Comparison of ENCODE assay signal across 2 cellular contexts in the genomic region with DNA sequence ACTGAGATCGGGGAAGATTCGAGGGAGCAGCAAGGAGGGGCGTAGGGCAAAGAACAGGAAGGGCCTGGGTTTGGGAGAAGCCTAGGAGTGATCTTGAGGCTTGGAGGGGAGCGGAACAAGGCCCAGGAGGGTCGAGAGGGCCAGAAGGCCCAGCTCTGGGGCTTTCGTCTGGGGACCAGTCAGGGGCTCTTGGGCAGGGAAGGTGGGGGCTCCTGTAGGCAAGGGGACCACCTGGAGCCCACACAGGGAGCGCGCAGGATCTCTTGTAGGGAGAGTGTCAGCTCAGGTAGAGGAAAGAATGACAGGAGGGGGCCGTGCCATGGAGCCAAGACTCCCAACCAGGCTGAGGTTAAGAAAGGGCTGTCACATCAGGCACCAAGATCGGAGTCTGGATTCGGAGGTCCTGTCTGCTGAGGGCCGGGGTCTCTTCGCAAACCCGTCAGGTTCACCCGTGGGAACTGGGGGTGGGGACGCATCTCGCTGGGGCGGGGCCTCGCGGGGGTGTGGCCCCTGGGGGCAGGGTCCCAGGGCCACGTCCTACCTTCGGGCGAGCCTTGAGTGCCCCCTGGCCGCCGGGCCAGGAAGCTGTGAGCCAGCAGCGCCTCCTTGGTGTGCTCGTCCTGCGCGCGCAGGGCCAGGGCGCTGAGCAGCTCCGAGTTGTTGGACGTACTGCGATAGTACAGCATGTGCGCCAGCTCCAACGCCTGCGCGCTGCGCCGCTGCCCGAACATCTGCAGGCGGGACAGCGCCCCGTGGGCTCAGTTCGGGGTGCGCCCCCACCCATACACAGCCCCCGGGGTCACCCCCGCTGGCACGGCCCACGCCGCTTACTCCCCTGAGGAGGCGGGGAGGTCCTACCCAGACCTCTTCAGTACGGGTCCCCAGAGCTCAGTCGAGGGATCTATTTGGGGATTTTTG.
TF ChIP-seq lines count a peak whose summit lies in the region.

No MANE protein-coding gene starts in this region.

TF ChIP-seq in GM12891, 5 proteins besides CTCF, POLR2A, EP300 and RAD21:
- TF ChIP-seq SPI1 (IDR thresholded peaks at IDR 0.05; ENCODE audit: low read depth, low read length) (no peak), TAF1 (IDR thresholded peaks at IDR 0.05; ENCODE audit: low read depth, low read length) (no peak), POLR2AphosphoS5 (IDR thresholded peaks at IDR 0.05; ENCODE audit: low read depth, low read length) (no peak), PAX5 (IDR thresholded peaks at IDR 0.05; ENCODE audit: insufficient read depth, low read length, severe bottlenecking) (no peak), POU2F2 (IDR thresholded peaks at IDR 0.05; ENCODE audit: low read depth, low read length) (no peak)

TF ChIP-seq in GM12878, 131 proteins besides CTCF, POLR2A, EP300 and RAD21 (continues in another document):
- TF ChIP-seq BMI1 (IDR thresholded peaks at IDR 0.05; ENCODE audit: borderline replicate concordance), result no peak
- TF ChIP-seq TCF12 (IDR thresholded peaks at IDR 0.05; ENCODE audit: low read depth, low read length), result no peak
- TF ChIP-seq ZBED1 (IDR thresholded peaks at IDR 0.05; ENCODE audit: borderline replicate concordance), result no peak
- no peak; the same call in 1 of the 2 replicates for TF ChIP-seq POLR2AphosphoS5 (IDR thresholded peaks at IDR 0.05; ENCODE audit: low read length)
- TF ChIP-seq, protein P1, sequence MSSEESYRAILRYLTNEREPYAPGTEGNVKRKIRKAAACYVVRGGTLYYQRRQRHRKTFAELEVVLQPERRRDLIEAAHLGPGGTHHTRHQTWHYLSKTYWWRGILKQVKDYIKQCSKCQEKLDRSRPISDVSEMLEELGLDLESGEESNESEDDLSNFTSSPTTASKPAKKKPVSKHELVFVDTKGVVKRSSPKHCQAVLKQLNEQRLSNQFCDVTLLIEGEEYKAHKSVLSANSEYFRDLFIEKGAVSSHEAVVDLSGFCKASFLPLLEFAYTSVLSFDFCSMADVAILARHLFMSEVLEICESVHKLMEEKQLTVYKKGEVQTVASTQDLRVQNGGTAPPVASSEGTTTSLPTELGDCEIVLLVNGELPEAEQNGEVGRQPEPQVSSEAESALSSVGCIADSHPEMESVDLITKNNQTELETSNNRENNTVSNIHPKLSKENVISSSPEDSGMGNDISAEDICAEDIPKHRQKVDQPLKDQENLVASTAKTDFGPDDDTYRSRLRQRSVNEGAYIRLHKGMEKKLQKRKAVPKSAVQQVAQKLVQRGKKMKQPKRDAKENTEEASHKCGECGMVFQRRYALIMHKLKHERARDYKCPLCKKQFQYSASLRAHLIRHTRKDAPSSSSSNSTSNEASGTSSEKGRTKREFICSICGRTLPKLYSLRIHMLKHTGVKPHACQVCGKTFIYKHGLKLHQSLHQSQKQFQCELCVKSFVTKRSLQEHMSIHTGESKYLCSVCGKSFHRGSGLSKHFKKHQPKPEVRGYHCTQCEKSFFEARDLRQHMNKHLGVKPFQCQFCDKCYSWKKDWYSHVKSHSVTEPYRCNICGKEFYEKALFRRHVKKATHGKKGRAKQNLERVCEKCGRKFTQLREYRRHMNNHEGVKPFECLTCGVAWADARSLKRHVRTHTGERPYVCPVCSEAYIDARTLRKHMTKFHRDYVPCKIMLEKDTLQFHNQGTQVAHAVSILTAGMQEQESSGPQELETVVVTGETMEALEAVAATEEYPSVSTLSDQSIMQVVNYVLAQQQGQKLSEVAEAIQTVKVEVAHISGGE (CRISPR knock-in tag; IDR thresholded peaks at IDR 0.05), result no peak
- TF ChIP-seq RBBP5 (conservative IDR thresholded peaks at IDR 0.05), result no peak
- no peak; the same call in 1 of the 2 replicates for TF ChIP-seq NBN (IDR thresholded peaks at IDR 0.05)
- TF ChIP-seq, protein P2, sequence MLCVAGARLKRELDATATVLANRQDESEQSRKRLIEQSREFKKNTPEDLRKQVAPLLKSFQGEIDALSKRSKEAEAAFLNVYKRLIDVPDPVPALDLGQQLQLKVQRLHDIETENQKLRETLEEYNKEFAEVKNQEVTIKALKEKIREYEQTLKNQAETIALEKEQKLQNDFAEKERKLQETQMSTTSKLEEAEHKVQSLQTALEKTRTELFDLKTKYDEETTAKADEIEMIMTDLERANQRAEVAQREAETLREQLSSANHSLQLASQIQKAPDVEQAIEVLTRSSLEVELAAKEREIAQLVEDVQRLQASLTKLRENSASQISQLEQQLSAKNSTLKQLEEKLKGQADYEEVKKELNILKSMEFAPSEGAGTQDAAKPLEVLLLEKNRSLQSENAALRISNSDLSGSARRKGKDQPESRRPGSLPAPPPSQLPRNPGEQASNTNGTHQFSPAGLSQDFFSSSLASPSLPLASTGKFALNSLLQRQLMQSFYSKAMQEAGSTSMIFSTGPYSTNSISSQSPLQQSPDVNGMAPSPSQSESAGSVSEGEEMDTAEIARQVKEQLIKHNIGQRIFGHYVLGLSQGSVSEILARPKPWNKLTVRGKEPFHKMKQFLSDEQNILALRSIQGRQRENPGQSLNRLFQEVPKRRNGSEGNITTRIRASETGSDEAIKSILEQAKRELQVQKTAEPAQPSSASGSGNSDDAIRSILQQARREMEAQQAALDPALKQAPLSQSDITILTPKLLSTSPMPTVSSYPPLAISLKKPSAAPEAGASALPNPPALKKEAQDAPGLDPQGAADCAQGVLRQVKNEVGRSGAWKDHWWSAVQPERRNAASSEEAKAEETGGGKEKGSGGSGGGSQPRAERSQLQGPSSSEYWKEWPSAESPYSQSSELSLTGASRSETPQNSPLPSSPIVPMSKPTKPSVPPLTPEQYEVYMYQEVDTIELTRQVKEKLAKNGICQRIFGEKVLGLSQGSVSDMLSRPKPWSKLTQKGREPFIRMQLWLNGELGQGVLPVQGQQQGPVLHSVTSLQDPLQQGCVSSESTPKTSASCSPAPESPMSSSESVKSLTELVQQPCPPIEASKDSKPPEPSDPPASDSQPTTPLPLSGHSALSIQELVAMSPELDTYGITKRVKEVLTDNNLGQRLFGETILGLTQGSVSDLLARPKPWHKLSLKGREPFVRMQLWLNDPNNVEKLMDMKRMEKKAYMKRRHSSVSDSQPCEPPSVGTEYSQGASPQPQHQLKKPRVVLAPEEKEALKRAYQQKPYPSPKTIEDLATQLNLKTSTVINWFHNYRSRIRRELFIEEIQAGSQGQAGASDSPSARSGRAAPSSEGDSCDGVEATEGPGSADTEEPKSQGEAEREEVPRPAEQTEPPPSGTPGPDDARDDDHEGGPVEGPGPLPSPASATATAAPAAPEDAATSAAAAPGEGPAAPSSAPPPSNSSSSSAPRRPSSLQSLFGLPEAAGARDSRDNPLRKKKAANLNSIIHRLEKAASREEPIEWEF (IDR thresholded peaks at IDR 0.05; ENCODE audit: insufficient replicate concordance, low read depth, low read length), result no peak
- no peak for TF ChIP-seq CREM (IDR thresholded peaks at IDR 0.05; ENCODE audit: low read depth)
- no peak for TF ChIP-seq CREB1 (IDR thresholded peaks at IDR 0.05; ENCODE audit: low read depth)
- TF ChIP-seq, protein P3, sequence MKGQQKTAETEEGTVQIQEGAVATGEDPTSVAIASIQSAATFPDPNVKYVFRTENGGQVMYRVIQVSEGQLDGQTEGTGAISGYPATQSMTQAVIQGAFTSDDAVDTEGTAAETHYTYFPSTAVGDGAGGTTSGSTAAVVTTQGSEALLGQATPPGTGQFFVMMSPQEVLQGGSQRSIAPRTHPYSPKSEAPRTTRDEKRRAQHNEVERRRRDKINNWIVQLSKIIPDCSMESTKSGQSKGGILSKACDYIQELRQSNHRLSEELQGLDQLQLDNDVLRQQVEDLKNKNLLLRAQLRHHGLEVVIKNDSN (IDR thresholded peaks at IDR 0.05; ENCODE audit: borderline replicate concordance, extremely low read length, insufficient read depth, low read depth, low read length), result no peak
- 0 out of 2 replicates have a peak, but pooled peaks have one; percentile 25 for TF ChIP-seq PAX5 (IDR thresholded peaks at IDR 0.05; ENCODE audit: borderline replicate concordance, low read depth, low read length)
- TF ChIP-seq, protein P4, sequence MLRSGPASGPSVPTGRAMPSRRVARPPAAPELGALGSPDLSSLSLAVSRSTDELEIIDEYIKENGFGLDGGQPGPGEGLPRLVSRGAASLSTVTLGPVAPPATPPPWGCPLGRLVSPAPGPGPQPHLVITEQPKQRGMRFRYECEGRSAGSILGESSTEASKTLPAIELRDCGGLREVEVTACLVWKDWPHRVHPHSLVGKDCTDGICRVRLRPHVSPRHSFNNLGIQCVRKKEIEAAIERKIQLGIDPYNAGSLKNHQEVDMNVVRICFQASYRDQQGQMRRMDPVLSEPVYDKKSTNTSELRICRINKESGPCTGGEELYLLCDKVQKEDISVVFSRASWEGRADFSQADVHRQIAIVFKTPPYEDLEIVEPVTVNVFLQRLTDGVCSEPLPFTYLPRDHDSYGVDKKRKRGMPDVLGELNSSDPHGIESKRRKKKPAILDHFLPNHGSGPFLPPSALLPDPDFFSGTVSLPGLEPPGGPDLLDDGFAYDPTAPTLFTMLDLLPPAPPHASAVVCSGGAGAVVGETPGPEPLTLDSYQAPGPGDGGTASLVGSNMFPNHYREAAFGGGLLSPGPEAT (IDR thresholded peaks at IDR 0.05; ENCODE audit: low read depth), result 0 out of 2 replicates have a peak, but pooled peaks have one; percentile 33
- TF ChIP-seq RELA (IDR thresholded peaks at IDR 0.05; ENCODE audit: borderline replicate concordance, partially characterized antibody), result no peak
- peak; percentile 50 to 57; a peak in 1 of 4 replicates for TF ChIP-seq IKZF2 (IDR thresholded peaks at IDR 0.05)
- no peak for TF ChIP-seq MEF2A (IDR thresholded peaks at IDR 0.05; ENCODE audit: insufficient read depth, low read depth, low read length)
- TF ChIP-seq WRNIP1 (IDR thresholded peaks at IDR 0.05; ENCODE audit: borderline replicate concordance, low read depth, low read length), result no peak
- 0 out of 2 replicates have a peak, but pooled peaks have one; percentile 48 for TF ChIP-seq POLR2AphosphoS2 (IDR thresholded peaks at IDR 0.05; ENCODE audit: low read depth, low read length)
- TF ChIP-seq RAD51 (IDR thresholded peaks at IDR 0.05), result no peak
- peak; percentile 59 for TF ChIP-seq LARP7 (IDR thresholded peaks at IDR 0.05)
- TF ChIP-seq, protein P5, sequence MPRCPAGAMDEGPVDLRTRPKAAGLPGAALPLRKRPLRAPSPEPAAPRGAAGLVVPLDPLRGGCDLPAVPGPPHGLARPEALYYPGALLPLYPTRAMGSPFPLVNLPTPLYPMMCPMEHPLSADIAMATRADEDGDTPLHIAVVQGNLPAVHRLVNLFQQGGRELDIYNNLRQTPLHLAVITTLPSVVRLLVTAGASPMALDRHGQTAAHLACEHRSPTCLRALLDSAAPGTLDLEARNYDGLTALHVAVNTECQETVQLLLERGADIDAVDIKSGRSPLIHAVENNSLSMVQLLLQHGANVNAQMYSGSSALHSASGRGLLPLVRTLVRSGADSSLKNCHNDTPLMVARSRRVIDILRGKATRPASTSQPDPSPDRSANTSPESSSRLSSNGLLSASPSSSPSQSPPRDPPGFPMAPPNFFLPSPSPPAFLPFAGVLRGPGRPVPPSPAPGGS (IDR thresholded peaks at IDR 0.05; ENCODE audit: borderline replicate concordance, insufficient read depth, low read depth, low read length, poor library complexity, severe bottlenecking), result peak; percentile 3
- TF ChIP-seq PAX8 (IDR thresholded peaks at IDR 0.05), result no peak
- no peak for TF ChIP-seq CBX3 (IDR thresholded peaks at IDR 0.05; ENCODE audit: borderline replicate concordance, low read depth)
- TF ChIP-seq, protein P6, sequence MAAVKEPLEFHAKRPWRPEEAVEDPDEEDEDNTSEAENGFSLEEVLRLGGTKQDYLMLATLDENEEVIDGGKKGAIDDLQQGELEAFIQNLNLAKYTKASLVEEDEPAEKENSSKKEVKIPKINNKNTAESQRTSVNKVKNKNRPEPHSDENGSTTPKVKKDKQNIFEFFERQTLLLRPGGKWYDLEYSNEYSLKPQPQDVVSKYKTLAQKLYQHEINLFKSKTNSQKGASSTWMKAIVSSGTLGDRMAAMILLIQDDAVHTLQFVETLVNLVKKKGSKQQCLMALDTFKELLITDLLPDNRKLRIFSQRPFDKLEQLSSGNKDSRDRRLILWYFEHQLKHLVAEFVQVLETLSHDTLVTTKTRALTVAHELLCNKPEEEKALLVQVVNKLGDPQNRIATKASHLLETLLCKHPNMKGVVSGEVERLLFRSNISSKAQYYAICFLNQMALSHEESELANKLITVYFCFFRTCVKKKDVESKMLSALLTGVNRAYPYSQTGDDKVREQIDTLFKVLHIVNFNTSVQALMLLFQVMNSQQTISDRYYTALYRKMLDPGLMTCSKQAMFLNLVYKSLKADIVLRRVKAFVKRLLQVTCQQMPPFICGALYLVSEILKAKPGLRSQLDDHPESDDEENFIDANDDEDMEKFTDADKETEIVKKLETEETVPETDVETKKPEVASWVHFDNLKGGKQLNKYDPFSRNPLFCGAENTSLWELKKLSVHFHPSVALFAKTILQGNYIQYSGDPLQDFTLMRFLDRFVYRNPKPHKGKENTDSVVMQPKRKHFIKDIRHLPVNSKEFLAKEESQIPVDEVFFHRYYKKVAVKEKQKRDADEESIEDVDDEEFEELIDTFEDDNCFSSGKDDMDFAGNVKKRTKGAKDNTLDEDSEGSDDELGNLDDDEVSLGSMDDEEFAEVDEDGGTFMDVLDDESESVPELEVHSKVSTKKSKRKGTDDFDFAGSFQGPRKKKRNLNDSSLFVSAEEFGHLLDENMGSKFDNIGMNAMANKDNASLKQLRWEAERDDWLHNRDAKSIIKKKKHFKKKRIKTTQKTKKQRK (IDR thresholded peaks at IDR 0.05; ENCODE audit: low read depth, low read length), result no peak
- TF ChIP-seq TAF1 (IDR thresholded peaks at IDR 0.05; ENCODE audit: borderline replicate concordance, low read depth, low read length), result no peak
- TF ChIP-seq HDGF (IDR thresholded peaks at IDR 0.05), result peak; percentile 10; the same call in 1 of the 2 replicates
- no peak for TF ChIP-seq KLF5 (IDR thresholded peaks at IDR 0.05; ENCODE audit: partially characterized antibody)
- no peak for TF ChIP-seq NFXL1 (IDR thresholded peaks at IDR 0.05; ENCODE audit: borderline replicate concordance)
- TF ChIP-seq FOXK2 (IDR thresholded peaks at IDR 0.05), result no peak
- TF ChIP-seq TCF7 (IDR thresholded peaks at IDR 0.05; ENCODE audit: borderline replicate concordance), result no peak
- TF ChIP-seq, protein P7, sequence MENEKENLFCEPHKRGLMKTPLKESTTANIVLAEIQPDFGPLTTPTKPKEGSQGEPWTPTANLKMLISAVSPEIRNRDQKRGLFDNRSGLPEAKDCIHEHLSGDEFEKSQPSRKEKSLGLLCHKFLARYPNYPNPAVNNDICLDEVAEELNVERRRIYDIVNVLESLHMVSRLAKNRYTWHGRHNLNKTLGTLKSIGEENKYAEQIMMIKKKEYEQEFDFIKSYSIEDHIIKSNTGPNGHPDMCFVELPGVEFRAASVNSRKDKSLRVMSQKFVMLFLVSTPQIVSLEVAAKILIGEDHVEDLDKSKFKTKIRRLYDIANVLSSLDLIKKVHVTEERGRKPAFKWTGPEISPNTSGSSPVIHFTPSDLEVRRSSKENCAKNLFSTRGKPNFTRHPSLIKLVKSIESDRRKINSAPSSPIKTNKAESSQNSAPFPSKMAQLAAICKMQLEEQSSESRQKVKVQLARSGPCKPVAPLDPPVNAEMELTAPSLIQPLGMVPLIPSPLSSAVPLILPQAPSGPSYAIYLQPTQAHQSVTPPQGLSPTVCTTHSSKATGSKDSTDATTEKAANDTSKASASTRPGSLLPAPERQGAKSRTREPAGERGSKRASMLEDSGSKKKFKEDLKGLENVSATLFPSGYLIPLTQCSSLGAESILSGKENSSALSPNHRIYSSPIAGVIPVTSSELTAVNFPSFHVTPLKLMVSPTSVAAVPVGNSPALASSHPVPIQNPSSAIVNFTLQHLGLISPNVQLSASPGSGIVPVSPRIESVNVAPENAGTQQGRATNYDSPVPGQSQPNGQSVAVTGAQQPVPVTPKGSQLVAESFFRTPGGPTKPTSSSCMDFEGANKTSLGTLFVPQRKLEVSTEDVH (IDR thresholded peaks at IDR 0.05; ENCODE audit: low read depth, partially characterized antibody), result no peak
- TF ChIP-seq ASH2L (IDR thresholded peaks at IDR 0.05; ENCODE audit: borderline replicate concordance, low read depth), result no peak
- no peak for TF ChIP-seq EED (IDR thresholded peaks at IDR 0.05; ENCODE audit: low read depth)
- peak; percentile 20; the same call in 1 of the 2 replicates for TF ChIP-seq GATAD2B (conservative IDR thresholded peaks at IDR 0.05; ENCODE audit: low read depth)
- TF ChIP-seq CEBPB (IDR thresholded peaks at IDR 0.05; ENCODE audit: borderline replicate concordance in 1 of 2, low read depth in 2 of 2, low read length in 2 of 2), result no peak
